2 cellular contexts compared by ENCODE assay signal in the genomic region with DNA sequence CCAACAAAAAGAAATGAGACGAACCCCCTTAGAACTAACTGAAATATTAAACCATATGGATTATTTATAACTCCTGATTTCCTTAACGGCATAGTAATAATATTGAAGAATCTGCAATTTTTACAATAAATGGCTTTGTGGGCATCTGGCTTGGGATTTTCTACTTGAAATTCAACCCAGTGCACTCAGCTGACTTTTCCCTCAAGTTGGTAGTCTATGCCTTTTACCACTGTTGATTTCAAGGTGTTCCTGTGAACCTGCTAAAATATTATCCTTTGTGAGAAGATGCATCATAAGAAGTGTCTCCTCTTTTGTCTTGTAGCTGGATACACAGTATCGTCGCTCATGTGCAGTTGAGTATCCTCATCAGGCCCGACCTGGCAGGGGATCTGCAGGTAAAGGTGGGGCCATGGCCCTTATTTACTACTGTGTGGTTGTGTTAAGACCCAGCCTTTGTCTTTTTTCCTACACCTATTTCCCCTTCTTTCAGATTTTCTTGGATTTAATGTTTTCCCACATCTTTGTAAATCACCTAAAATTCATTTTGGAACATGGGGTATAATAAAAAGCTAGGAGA.
TF ChIP-seq lines count a peak whose summit lies in the region.

No MANE protein-coding gene starts in this region.

TF ChIP-seq in GM12891, 5 proteins besides CTCF, POLR2A, EP300 and RAD21:
- TF ChIP-seq TAF1 (IDR thresholded peaks at IDR 0.05; ENCODE audit: low read depth, low read length) = no peak
- TF ChIP-seq POLR2AphosphoS5 (IDR thresholded peaks at IDR 0.05; ENCODE audit: low read depth, low read length) = 0 out of 2 replicates have a peak, but pooled peaks have one; percentile 30
- no peak for TF ChIP-seq SPI1 (IDR thresholded peaks at IDR 0.05; ENCODE audit: low read depth, low read length)
- TF ChIP-seq POU2F2 (IDR thresholded peaks at IDR 0.05; ENCODE audit: low read depth, low read length) = no peak
- no peak for TF ChIP-seq PAX5 (IDR thresholded peaks at IDR 0.05; ENCODE audit: insufficient read depth, low read length, severe bottlenecking)
TF ChIP-seq in GM12891: peak in this region for 1.

TF ChIP-seq in K562, 482 proteins besides CTCF, POLR2A, EP300 and RAD21:
- TF ChIP-seq POLR2AphosphoS2 (IDR thresholded peaks at IDR 0.05; ENCODE audit: low read length) (0 out of 2 replicates have a peak, but pooled peaks have one; percentile 23), POLR2G (IDR thresholded peaks at IDR 0.05; ENCODE audit: low read depth, low read length) (peak; percentile 53), GATAD2B (IDR thresholded peaks at IDR 0.05; ENCODE audit: borderline replicate concordance) (no peak), SUPT5H (IDR thresholded peaks at IDR 0.05) (peak; percentile 44; the same call in 1 of the 2 replicates), HLTF (IDR thresholded peaks at IDR 0.05) (no peak), POLR2B (IDR thresholded peaks at IDR 0.05; ENCODE audit: low read depth, partially characterized antibody) (peak; percentile 47), HMG20B (CRISPR knock-in tag; IDR thresholded peaks at IDR 0.05) (no peak), FUS (optimal IDR thresholded peaks at IDR 0.05; ENCODE audit: low read depth, low read length) (peak; percentile 22), KAT2B (IDR thresholded peaks at IDR 0.05; ENCODE audit: low read depth, low read length) (no peak), RBFOX2 (IDR thresholded peaks at IDR 0.05; ENCODE audit: low read depth, low read length) (peak; percentile 60), POLR2AphosphoS5 (IDR thresholded peaks at IDR 0.05; ENCODE audit: control insufficient read depth, insufficient read depth, low read depth, low read length) (peak; percentile 55; the same call in 1 of the 2 replicates)
